In the genomic region with DNA sequence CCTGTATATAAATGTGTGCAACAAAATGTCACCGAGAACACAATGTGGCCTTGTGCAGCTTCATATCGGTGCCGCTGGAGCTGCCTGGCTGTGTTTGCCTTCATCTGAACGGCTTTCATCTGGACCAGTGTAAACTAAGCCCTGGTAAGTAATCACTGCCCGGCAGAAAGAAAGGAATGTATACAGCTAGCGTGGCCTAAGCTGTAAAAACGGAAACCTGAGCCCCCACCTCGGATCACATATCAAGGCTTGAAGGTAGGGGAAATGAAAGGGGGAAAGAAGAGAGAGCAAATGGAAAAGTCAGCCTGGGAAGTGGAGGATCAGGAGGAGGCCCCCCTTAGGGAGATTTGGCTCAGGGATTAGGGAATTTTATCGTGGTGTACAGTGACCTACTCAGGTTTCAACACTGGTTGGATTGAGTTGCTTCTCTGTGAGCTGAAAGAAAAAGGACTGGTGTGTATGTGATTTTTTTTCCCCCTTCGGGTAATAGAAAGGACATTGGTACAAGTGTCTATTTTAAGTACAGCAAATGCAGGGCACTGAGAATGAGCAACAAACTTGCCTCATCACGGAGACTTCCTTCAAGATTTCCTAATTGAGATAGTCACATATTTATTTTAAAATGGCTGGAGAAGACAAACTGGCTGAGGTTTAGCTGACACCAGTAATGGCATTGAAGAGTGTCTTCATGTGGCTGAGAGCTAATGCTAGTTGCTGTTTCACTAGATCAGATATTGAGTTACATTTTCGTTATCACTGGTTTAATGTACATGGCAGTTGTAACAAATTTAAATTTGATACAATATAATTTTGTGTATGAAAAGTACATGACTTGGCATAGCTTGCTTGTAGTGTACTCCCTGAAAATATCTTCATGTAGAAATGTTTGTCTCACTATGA, we compare ENCODE assay signal across 9 cellular contexts. TPM values are rescaled to one million over a fixed set of nuclear protein-coding genes. Genes with fewer than 3 reads are reported as not detected.
A peak's percentile ranks its signal among the peaks of the same experiment; 100 is the strongest.
DNase-seq lines count a peak whose midpoint lies in the region; ATAC-seq, FAIRE-seq and TF ChIP-seq lines count a peak whose summit lies in the region.
"Had no signal": no experiment of that assay in that cellular context is flagged by ENCODE, and none has a peak within 500 bp of the region (broad histone marks: within the 10 kb centered on the region; RNA-seq: fewer than 3 reads in every experiment).

No MANE protein-coding gene starts in this region.

- intact Hi-C loops in adrenal gland (cut with DNase I) = loop anchor here in 1 of 2 donors (10.0 kb wide), 1 partner anchor 141 kb away; no protein-coding TSS in a partner anchor

- DNase-seq in SIG-M5 treated with dmso at 0.1 percent for 504 hours (lab: John Stamatoyannopoulos, UW; ENCODE audit: unreplicated experiment) (peak; percentile 55), SIG-M5 (lab: John Stamatoyannopoulos, UW) (no peak), adrenal gland (peak in 4 of 7 donors; percentile 19 to 39 (median 30)), upper lobe of left lung (no peak)
- DNase-seq in stimulated activated CD8-positive, alpha-beta memory T cell treated with anti-CD3 and anti-CD28 coated beads, Interleukin-4, amount 100 ng/mL, for 48 hours = no peak
- DNase-seq: occipital lobe had no signal

- peaks cover 43 to 66% of the 10 kb centered on the region in 2 donors for H3K4me1 ChIP-seq in adrenal gland (replicated peaks in 1 of 2)
- peaks cover 25 to 80% (median 51%) of the 10 kb centered on the region in 4 donors for H3K4me1 ChIP-seq in upper lobe of left lung

- H3K27me3 ChIP-seq in adrenal gland = no peaks in the 10 kb centered on the region
- H3K27me3 ChIP-seq in upper lobe of left lung = peaks cover 0 to 17% (median 0%) of the 10 kb centered on the region in 4 donors

- no peak for TF ChIP-seq EP300 in upper lobe of left lung (IDR thresholded peaks at IDR 0.05)

- peak overlapping the region in 1 of 4 donors; percentile 93 for H3K4me3 ChIP-seq in adrenal gland
- H3K4me3 ChIP-seq in upper lobe of left lung = no peak overlapping the region

- peak in 1 of 2 donors; percentile 41 for TF ChIP-seq POLR2A in adrenal gland (IDR thresholded peaks at IDR 0.05)
- TF ChIP-seq POLR2A in upper lobe of left lung (IDR thresholded peaks at IDR 0.05) = no peak

- TF ChIP-seq CTCF in adrenal gland (IDR thresholded peaks at IDR 0.05) (no peak), upper lobe of left lung (IDR thresholded peaks at IDR 0.05) (no peak)

- peak; percentile 61 for FAIRE-seq in islet of Langerhans (lab: Jason Lieb, UNC)

- H3K27ac ChIP-seq in adrenal gland = peak overlapping the region; percentile 25 to 83 (median 68)
- H3K27ac ChIP-seq in upper lobe of left lung = peak overlapping the region in 3 of 4 donors; percentile 23 to 59 (median 26)

- no peaks in the 10 kb centered on the region for H3K9me3 ChIP-seq in adrenal gland (replicated peaks in 1 of 3)
- H3K9me3 ChIP-seq in upper lobe of left lung = no peaks in the 10 kb centered on the region

- H3K36me3 ChIP-seq in adrenal gland (replicated peaks in 1 of 2) = no peaks in the 10 kb centered on the region
- H3K36me3 ChIP-seq in upper lobe of left lung = no peaks in the 10 kb centered on the region

- ATAC-seq in upper lobe of left lung (ENCODE audit: low FRiP score in 2 of 2) (no peak), GM18873 (IDR thresholded peaks at IDR 0.05; ENCODE audit: low FRiP score, unreplicated experiment) (no peak), HG03378 (IDR thresholded peaks at IDR 0.05; ENCODE audit: unreplicated experiment) (no peak)

- WGBS in adrenal gland, 4 donors = 18 to 31% (median 23%) methylated on average over 12 of the region's 12 CpGs
- WGBS in upper lobe of left lung, 2 donors = 32% methylated on average over 12 of the region's 12 CpGs

RNA-seq across cellular contexts. Expression of gene SOBP, which starts 3.5 kb away (rescaled TPM):
- total RNA-seq in adrenal gland (10 to 100 TPM in 6 of 8 donors, 1 to 10 TPM in 2; 7.4 to 25.6 (median 15.1) TPM), upper lobe of left lung (10 to 100 TPM in 3 of 6 donors, 1 to 10 TPM in 3; 4.4 to 25.1 (median 12.4) TPM)
- 10 to 100 TPM in 1 of 3 donors, 1 to 10 TPM in 2; 5.6 to 13.9 (median 9.7) TPM for polyA plus RNA-seq in adrenal gland

RNA-seq across cellular contexts. Expression of gene PDSS2, which starts 34.0 kb away (rescaled TPM):
- 10 to 100 TPM; 24.1 to 39.8 (median 28.4) TPM for total RNA-seq in adrenal gland
- 10 to 100 TPM in 1 of 3 donors, 1 to 10 TPM in 2; 6.4 to 27.4 (median 6.6) TPM for polyA plus RNA-seq in adrenal gland
- 10 to 100 TPM in 5 of 6 donors, 1 to 10 TPM in 1; 5.1 to 20.9 (median 15.0) TPM for total RNA-seq in upper lobe of left lung

Comparison
In these comparisons a context has a peak if more than half of its experiments do, and no peak if none do; other contexts are left out.
1. DNase-seq: peak in SIG-M5 treated with dmso at 0.1 percent for 504 hours (single experiment) and adrenal gland (4 of 7); none in SIG-M5 (single experiment), upper lobe of left lung (0 of 2) and stimulated activated CD8-positive, alpha-beta memory T cell treated with anti-CD3 and anti-CD28 coated beads, Interleukin-4, amount 100 ng/mL, for 48 hours (single experiment).